7 cellular contexts compared by ENCODE assay signal in the genomic region with DNA sequence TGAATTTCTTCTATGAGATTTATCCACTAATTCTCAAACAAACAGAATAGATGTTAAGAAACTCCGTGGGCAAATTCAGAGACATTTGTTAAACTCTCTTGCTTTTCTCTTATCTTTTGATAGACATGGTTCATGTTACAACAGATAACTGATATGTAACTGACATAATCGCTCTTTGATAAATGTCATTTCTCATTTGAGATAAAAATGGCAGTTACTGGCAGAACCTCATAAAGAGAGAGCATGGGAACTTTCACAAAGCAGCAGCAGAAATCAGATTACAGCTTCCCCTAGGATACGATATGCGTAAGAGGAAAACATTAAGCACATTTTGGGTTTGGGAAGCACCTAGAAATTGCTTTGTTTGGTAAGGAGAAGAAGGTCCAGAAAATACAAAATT.
"Had no signal": no experiment of that assay in that cellular context is flagged by ENCODE, and none has a peak within 500 bp of the region (broad histone marks: within the 10 kb centered on the region; RNA-seq: fewer than 3 reads in every experiment).

No MANE protein-coding gene starts in this region.

- ATAC-seq: GM23338 had no signal

- DNase-seq: H9, HCEC 1CT, IMR-90 had no signal

- H3K4me2 ChIP-seq: GM23338 had no signal

- H2AFZ ChIP-seq: GM23338 had no signal

- H3K4me3 ChIP-seq: GM23338 had no signal

- FAIRE-seq: H1, H54, HTR-8/SVneo had no signal
